ENCODE assay signal across 8 cellular contexts in genomic region chr17:57004944-57005579, GRCh38. TPM values are rescaled to one million over a fixed set of nuclear protein-coding genes. Genes with fewer than 3 reads are reported as not detected.
DNase-seq lines count a peak whose midpoint lies in the region; ATAC-seq, FAIRE-seq and TF ChIP-seq lines count a peak whose summit lies in the region.

No MANE protein-coding gene starts in this region.

- TF ChIP-seq CTCF in A673 (conservative IDR thresholded peaks at IDR 0.05; ENCODE audit: low read depth, low read length): peak; percentile 41
- TF ChIP-seq CTCF in epithelial cell of proximal tubule (conservative IDR thresholded peaks at IDR 0.05; ENCODE audit: low read depth, low read length): peak; percentile 44
- TF ChIP-seq CTCF in upper lobe of right lung (IDR thresholded peaks at IDR 0.05): peak; percentile 29

- CTCF ChIA-PET in A673 (lab: Charles Lee): no interaction called here
- CTCF ChIA-PET in activated CD4-positive, alpha-beta T cell treated with anti-CD3 and anti-CD28 coated beads, Interleukin-2, amount 10 ng/mL, durations not matched to agents 7 days and 5 days (lab: Charles Lee): no interaction called here

- H3K4me3 ChIP-seq in A673 (ENCODE audit: low read depth, low read length, poor library complexity, severe bottlenecking) (no peak overlapping the region), epithelial cell of proximal tubule (ENCODE audit: low read depth, low read length) (no peak overlapping the region), upper lobe of right lung (no peak overlapping the region)

- H3K27ac ChIP-seq in A673 (ENCODE audit: low read depth, low read length, poor library complexity, severe bottlenecking): no peak overlapping the region
- H3K27ac ChIP-seq in upper lobe of right lung: no peak overlapping the region

- ATAC-seq in GM18861 (IDR thresholded peaks at IDR 0.05; ENCODE audit: unreplicated experiment): peak; percentile 82
- peak; percentile 83 for ATAC-seq in HG02885 (IDR thresholded peaks at IDR 0.05; ENCODE audit: poor library complexity, unreplicated experiment)
- peak; percentile 60 for ATAC-seq in upper lobe of right lung

- peaks cover 3% of the 10 kb centered on the region for H3K27me3 Mint-ChIP-seq in activated CD4-positive, alpha-beta T cell treated with anti-CD3 and anti-CD28 coated beads, Interleukin-2, amount 10 ng/mL, durations not matched to agents 7 days and 5 days

- no TSS peak for BruUV-seq in A673 (replicated peaks; lab: Mats Ljungman, UMichigan)

- FAIRE-seq in urothelium cell line (lab: Jason Lieb, UNC): no peak

- H3K4me1 Mint-ChIP-seq in activated CD4-positive, alpha-beta T cell treated with anti-CD3 and anti-CD28 coated beads, Interleukin-2, amount 10 ng/mL, durations not matched to agents 7 days and 5 days: peaks cover 10% of the 10 kb centered on the region

- no peak for DNase-seq in A673 (ENCODE audit: low spot score)
- peak; percentile 82 to 95 for DNase-seq in NOMO-1 (lab: John Stamatoyannopoulos, UW; ENCODE audit: unreplicated experiment in 2 of 2)
- no peak for DNase-seq in epithelial cell of proximal tubule (ENCODE audit: low read depth)
- DNase-seq in upper lobe of right lung: no peak
- DNase-seq in activated CD4-positive, alpha-beta T cell treated with anti-CD3 and anti-CD28 coated beads, Interleukin-2, amount 10 ng/mL, durations not matched to agents 7 days and 5 days: no peak
- no peak for DNase-seq in urothelium cell line (ENCODE audit: low spot score)

- no peaks in the 10 kb centered on the region for H3K36me3 Mint-ChIP-seq in activated CD4-positive, alpha-beta T cell treated with anti-CD3 and anti-CD28 coated beads, Interleukin-2, amount 10 ng/mL, durations not matched to agents 7 days and 5 days (ENCODE audit: low read depth)

- POLR2A ChIA-PET in A673 (lab: Charles Lee; ENCODE audit: low non-redundant PET): no interaction called here
- POLR2A ChIA-PET in activated CD4-positive, alpha-beta T cell treated with anti-CD3 and anti-CD28 coated beads, Interleukin-2, amount 10 ng/mL, durations not matched to agents 7 days and 5 days (lab: Charles Lee): no interaction called here

- H3K9me3 Mint-ChIP-seq in activated CD4-positive, alpha-beta T cell treated with anti-CD3 and anti-CD28 coated beads, Interleukin-2, amount 10 ng/mL, durations not matched to agents 7 days and 5 days: no peaks in the 10 kb centered on the region

- no peaks in the 10 kb centered on the region for H3K27me3 ChIP-seq in A673 (replicated peaks; ENCODE audit: insufficient read depth, low read depth, low read length, poor library complexity)
- no peaks in the 10 kb centered on the region for H3K27me3 ChIP-seq in upper lobe of right lung

- H3K4me3 Mint-ChIP-seq in activated CD4-positive, alpha-beta T cell treated with anti-CD3 and anti-CD28 coated beads, Interleukin-2, amount 10 ng/mL, durations not matched to agents 7 days and 5 days: no peak overlapping the region

- H3K27ac Mint-ChIP-seq in activated CD4-positive, alpha-beta T cell treated with anti-CD3 and anti-CD28 coated beads, Interleukin-2, amount 10 ng/mL, durations not matched to agents 7 days and 5 days: no peak overlapping the region

- H3K4me1 ChIP-seq in A673 (ENCODE audit: insufficient read depth, low read length, poor library complexity, severe bottlenecking) (no peaks in the 10 kb centered on the region), upper lobe of right lung (peaks cover 3% of the 10 kb centered on the region)

- H3K9me3 ChIP-seq in A673 (ENCODE audit: low read depth, low read length, poor library complexity, severe bottlenecking) (no peaks in the 10 kb centered on the region), upper lobe of right lung (no peaks in the 10 kb centered on the region)

- intact Hi-C loops in A673 (cut with micrococcal nuclease; ENCODE audit: unreplicated experiment) (no loop called here), upper lobe of right lung (cut with DNase I) (loop anchor here (10.0 kb wide), 1 partner anchor 110 kb away; no protein-coding TSS in a partner anchor)

- H3K36me3 ChIP-seq in A673 (ENCODE audit: insufficient read depth, low read length, poor library complexity, severe bottlenecking) (no peaks in the 10 kb centered on the region), upper lobe of right lung (peaks cover 58% of the 10 kb centered on the region)

RNA-seq across cellular contexts. Expression of gene SCPEP1, which starts 27.1 kb away (rescaled TPM):
- total RNA-seq in A673 (2021) (31.8 and 40.1 TPM in 2 replicates), epithelial cell of proximal tubule (9.2 and 14.3 TPM in 2 replicates), upper lobe of right lung (176 TPM)
- 10 to 100 TPM in 1 of 2 experiments, 1 to 10 TPM in 1; 9.6 to 11.5 TPM for total RNA-seq in activated CD4-positive, alpha-beta T cell treated with anti-CD3 and anti-CD28 coated beads, Interleukin-2, amount 10 ng/mL, durations not matched to agents 7 days and 5 days

RNA-seq across cellular contexts. Expression of gene COIL, which starts 44.2 kb away (rescaled TPM):
- total RNA-seq in A673 (2021) (23.2 and 23.9 TPM in 2 replicates), epithelial cell of proximal tubule (15.3 and 19.7 TPM in 2 replicates), upper lobe of right lung (13.3 TPM)
- 10 to 100 TPM; 16.9 to 19.8 TPM for total RNA-seq in activated CD4-positive, alpha-beta T cell treated with anti-CD3 and anti-CD28 coated beads, Interleukin-2, amount 10 ng/mL, durations not matched to agents 7 days and 5 days

Comparison
In these comparisons a context has a peak if more than half of its experiments do, and no peak if none do; other contexts are left out.
1. DNase-seq: peak in NOMO-1 (2 of 2); none in A673 (single experiment), epithelial cell of proximal tubule (single experiment), upper lobe of right lung (single experiment), activated CD4-positive, alpha-beta T cell treated with anti-CD3 and anti-CD28 coated beads, Interleukin-2, amount 10 ng/mL, durations not matched to agents 7 days and 5 days (single experiment) and urothelium cell line (single experiment).
2. Peak in every context shown above with its lines, with median percentiles within 50 percentile points of each other: CTCF ChIP-seq and ATAC-seq.